Comparison of ENCODE assay signal across 21 cellular contexts in the genomic region with DNA sequence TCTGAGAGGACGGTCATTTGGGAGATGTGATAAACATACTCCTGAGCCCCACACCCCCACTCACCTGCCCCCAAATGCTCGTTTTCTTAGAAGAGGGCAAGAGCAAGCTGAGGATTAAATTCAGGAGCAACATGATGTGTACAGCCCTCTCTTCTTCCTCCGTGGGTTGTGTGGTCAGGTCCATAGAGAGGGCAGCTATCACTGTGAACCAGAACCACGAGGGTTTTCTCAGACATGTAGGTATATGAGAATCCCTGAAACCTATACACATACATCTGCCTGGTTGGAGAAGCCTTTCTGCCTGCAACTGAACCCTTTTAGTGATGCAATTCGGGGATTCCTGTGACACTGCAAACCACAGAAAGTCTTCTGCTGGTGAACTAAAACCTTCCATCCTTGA. TPM values are rescaled to one million over a fixed set of nuclear protein-coding genes. Genes with fewer than 3 reads are reported as not detected.
DNase-seq lines count a peak whose midpoint lies in the region; TF ChIP-seq lines count a peak whose summit lies in the region.
"Had no signal": no experiment of that assay in that cellular context is flagged by ENCODE, and none has a peak within 500 bp of the region (broad histone marks: within the 10 kb centered on the region; RNA-seq: fewer than 3 reads in every experiment).

No MANE protein-coding gene starts in this region.

- H3K4me1 ChIP-seq in trophoblast cell (ENCODE audit: control insufficient read depth in 1 of 2, insufficient read depth in 2 of 2, low read length in 2 of 2), result peaks cover 0 to 10% of the 10 kb centered on the region in 2 experiments

- peak overlapping the region; percentile 31 for H3K27ac Mint-ChIP-seq in activated CD4-positive, alpha-beta T cell treated with anti-CD3 and anti-CD28 coated beads, Interleukin-2, amount 10 ng/mL, durations not matched to agents 24 days and 14 days
- H3K27ac Mint-ChIP-seq in activated CD4-positive, alpha-beta T cell treated with anti-CD3 and anti-CD28 coated beads, Interleukin-2, amount 10 ng/mL, durations not matched to agents 7 days and 5 days, result no peak overlapping the region

- H2BK120ac ChIP-seq in trophoblast cell (ENCODE audit: insufficient read depth, low read length, poor library complexity), result no peak overlapping the region

- DNase-seq in activated CD4-positive, alpha-beta T cell treated with anti-CD3 and anti-CD28 coated beads, Interleukin-2, amount 10 ng/mL, durations not matched to agents 24 days and 14 days, result no peak
- DNase-seq in activated CD4-positive, alpha-beta T cell treated with anti-CD3 and anti-CD28 coated beads, Interleukin-2, amount 10 ng/mL, durations not matched to agents 7 days and 5 days, result no peak
- DNase-seq in MV-4-11 (lab: John Stamatoyannopoulos, UW) (peak; percentile 43), choroid plexus epithelial cell (ENCODE audit: low read depth) (peak; percentile 23), trophoblast cell (no peak), GM03348 (ENCODE audit: low spot score) (no peak), kidney tubule cell (ENCODE audit: low spot score) (no peak)
- DNase-seq: Calu3; CD8-positive, alpha-beta memory T cell; DMS153; IMR-90; NCI-H1105; NCI-H146; NCI-H2029; NCI-H226; NCI-H510A treated with DMSO at 0.1 percent for 48 hours; NCI-H774; NK-92 treated with Interleukin-12 subunit alpha and Interleukin-12 subunit beta, amount 100 ng/mL, for 24 hours; SHP77 treated with DMSO at 0.1 percent for 48 hours had no signal

- CTCF ChIA-PET in activated CD4-positive, alpha-beta T cell treated with anti-CD3 and anti-CD28 coated beads, Interleukin-2, amount 10 ng/mL, durations not matched to agents 7 days and 5 days (lab: Charles Lee), result interaction anchor here (0.6 kb wide), 1 partner anchor 61 kb away, joined by 3 read pairs; no protein-coding TSS in a partner anchor

- no CpG with 5 or more reads among the region's 5 CpGs for WGBS in trophoblast cell (ENCODE audit: extremely low coverage, insufficient coverage, insufficient read length)

- H3K27me3 ChIP-seq in trophoblast cell (ENCODE audit: insufficient read depth, low read length), result no peaks in the 10 kb centered on the region

- H3K4me3 Mint-ChIP-seq in activated CD4-positive, alpha-beta T cell treated with anti-CD3 and anti-CD28 coated beads, Interleukin-2, amount 10 ng/mL, durations not matched to agents 24 days and 14 days, result no peak overlapping the region
- H3K4me3 Mint-ChIP-seq in activated CD4-positive, alpha-beta T cell treated with anti-CD3 and anti-CD28 coated beads, Interleukin-2, amount 10 ng/mL, durations not matched to agents 7 days and 5 days, result no peak overlapping the region
- H3K4me3 Mint-ChIP-seq: CD8-positive, alpha-beta memory T cell had no signal

- no peak overlapping the region for H3K27ac ChIP-seq in trophoblast cell (ENCODE audit: low read depth, low read length)
- H3K27ac ChIP-seq: C4-2B, RWPE1 had no signal

- H3K9me3 ChIP-seq in trophoblast cell (ENCODE audit: insufficient read depth, low read depth, low read length), result peaks cover 1% of the 10 kb centered on the region

- H3K36me3 Mint-ChIP-seq in activated CD4-positive, alpha-beta T cell treated with anti-CD3 and anti-CD28 coated beads, Interleukin-2, amount 10 ng/mL, durations not matched to agents 24 days and 14 days (ENCODE audit: low read depth), result peaks cover 55% of the 10 kb centered on the region
- H3K36me3 Mint-ChIP-seq in activated CD4-positive, alpha-beta T cell treated with anti-CD3 and anti-CD28 coated beads, Interleukin-2, amount 10 ng/mL, durations not matched to agents 7 days and 5 days (ENCODE audit: low read depth), result peaks cover 20% of the 10 kb centered on the region

- H3K14ac ChIP-seq in trophoblast cell (ENCODE audit: low read length), result no peak overlapping the region

- POLR2A ChIA-PET in activated CD4-positive, alpha-beta T cell treated with anti-CD3 and anti-CD28 coated beads, Interleukin-2, amount 10 ng/mL, durations not matched to agents 7 days and 5 days (lab: Charles Lee), result no interaction called here

- H2AK5ac ChIP-seq in trophoblast cell (ENCODE audit: low read length), result no peak overlapping the region

- TF ChIP-seq CTCF in choroid plexus epithelial cell (conservative IDR thresholded peaks at IDR 0.05; ENCODE audit: low read depth, low read length), result no peak

- no peak overlapping the region for H4K91ac ChIP-seq in trophoblast cell (ENCODE audit: low read depth, low read length)

- H3K4me1 Mint-ChIP-seq in activated CD4-positive, alpha-beta T cell treated with anti-CD3 and anti-CD28 coated beads, Interleukin-2, amount 10 ng/mL, durations not matched to agents 24 days and 14 days, result peaks cover 20% of the 10 kb centered on the region
- H3K4me1 Mint-ChIP-seq in activated CD4-positive, alpha-beta T cell treated with anti-CD3 and anti-CD28 coated beads, Interleukin-2, amount 10 ng/mL, durations not matched to agents 7 days and 5 days, result peaks cover 12% of the 10 kb centered on the region

- no peaks in the 10 kb centered on the region for H3K79me1 ChIP-seq in trophoblast cell (ENCODE audit: low read length)

- intact Hi-C loops in activated CD4-positive, alpha-beta T cell treated with anti-CD3 and anti-CD28 coated beads, Interleukin-2, amount 10 ng/mL, durations not matched to agents 24 days and 14 days (cut with micrococcal nuclease), result no loop called here

- H3K79me2 ChIP-seq in trophoblast cell (ENCODE audit: control insufficient read depth, insufficient read depth, low read length, poor library complexity), result no peaks in the 10 kb centered on the region

- H3K9ac ChIP-seq in trophoblast cell (ENCODE audit: low read length), result no peak overlapping the region

- H2AFZ ChIP-seq in trophoblast cell (ENCODE audit: insufficient read depth, low read length, poor library complexity), result no peak overlapping the region

- H3K4me3 ChIP-seq in choroid plexus epithelial cell (ENCODE audit: low read depth, low read length), result no peak overlapping the region
- H3K4me3 ChIP-seq in trophoblast cell (ENCODE audit: low read depth, low read length), result peak overlapping the region; percentile 14

- no peak overlapping the region for H2BK12ac ChIP-seq in trophoblast cell (ENCODE audit: low read length)

- no peaks in the 10 kb centered on the region for H3K9me3 Mint-ChIP-seq in activated CD4-positive, alpha-beta T cell treated with anti-CD3 and anti-CD28 coated beads, Interleukin-2, amount 10 ng/mL, durations not matched to agents 24 days and 14 days
- no peaks in the 10 kb centered on the region for H3K9me3 Mint-ChIP-seq in activated CD4-positive, alpha-beta T cell treated with anti-CD3 and anti-CD28 coated beads, Interleukin-2, amount 10 ng/mL, durations not matched to agents 7 days and 5 days
- H3K9me3 Mint-ChIP-seq: CD8-positive, alpha-beta memory T cell had no signal

- H3K18ac ChIP-seq in trophoblast cell (ENCODE audit: low read length), result no peak overlapping the region

- no peaks in the 10 kb centered on the region for H3K27me3 Mint-ChIP-seq in activated CD4-positive, alpha-beta T cell treated with anti-CD3 and anti-CD28 coated beads, Interleukin-2, amount 10 ng/mL, durations not matched to agents 24 days and 14 days
- H3K27me3 Mint-ChIP-seq in activated CD4-positive, alpha-beta T cell treated with anti-CD3 and anti-CD28 coated beads, Interleukin-2, amount 10 ng/mL, durations not matched to agents 7 days and 5 days, result no peaks in the 10 kb centered on the region
- H3K27me3 Mint-ChIP-seq: CD8-positive, alpha-beta memory T cell had no signal

- no peak overlapping the region for H3K23ac ChIP-seq in trophoblast cell (ENCODE audit: low read length)

- H3K36me3 ChIP-seq in trophoblast cell (ENCODE audit: control insufficient read depth in 1 of 2, insufficient read depth in 2 of 2, low read length in 2 of 2), result peaks cover 4 to 7% of the 10 kb centered on the region in 2 experiments

- H4K12ac ChIP-seq in trophoblast cell (ENCODE audit: low read depth, low read length), result no peak overlapping the region

- H4K8ac ChIP-seq in trophoblast cell (ENCODE audit: low read depth, low read length), result no peak overlapping the region

- no peak overlapping the region for H3K4ac ChIP-seq in trophoblast cell (ENCODE audit: low read depth, low read length)

- no peak overlapping the region for H3K4me2 ChIP-seq in trophoblast cell (ENCODE audit: low read length)

- no peak overlapping the region for H2BK5ac ChIP-seq in trophoblast cell (ENCODE audit: low read depth, low read length, poor library complexity)

RNA-seq across cellular contexts. Expression of gene PGM1, which starts 38.9 kb away (rescaled TPM):
- 47.3 and 47.9 TPM in 2 replicates for total RNA-seq in activated CD4-positive, alpha-beta T cell treated with anti-CD3 and anti-CD28 coated beads, Interleukin-2, amount 10 ng/mL, durations not matched to agents 24 days and 14 days
- 10 to 100 TPM; 37.0 to 38.7 TPM for total RNA-seq in activated CD4-positive, alpha-beta T cell treated with anti-CD3 and anti-CD28 coated beads, Interleukin-2, amount 10 ng/mL, durations not matched to agents 7 days and 5 days
- polyA plus RNA-seq in trophoblast cell (2013), result 48.2 and 49.2 TPM in 2 replicates

Comparison
In these comparisons a context has a peak if more than half of its experiments do, and no peak if none do; other contexts are left out.
1. DNase-seq: peak in MV-4-11 (single experiment) and choroid plexus epithelial cell (single experiment); none in activated CD4-positive, alpha-beta T cell treated with anti-CD3 and anti-CD28 coated beads, Interleukin-2, amount 10 ng/mL, durations not matched to agents 24 days and 14 days (single experiment), activated CD4-positive, alpha-beta T cell treated with anti-CD3 and anti-CD28 coated beads, Interleukin-2, amount 10 ng/mL, durations not matched to agents 7 days and 5 days (single experiment), trophoblast cell (0 of 2), GM03348 (single experiment) and kidney tubule cell (single experiment).